Comparison of ENCODE assay signal across 18 cellular contexts in the genomic region with DNA sequence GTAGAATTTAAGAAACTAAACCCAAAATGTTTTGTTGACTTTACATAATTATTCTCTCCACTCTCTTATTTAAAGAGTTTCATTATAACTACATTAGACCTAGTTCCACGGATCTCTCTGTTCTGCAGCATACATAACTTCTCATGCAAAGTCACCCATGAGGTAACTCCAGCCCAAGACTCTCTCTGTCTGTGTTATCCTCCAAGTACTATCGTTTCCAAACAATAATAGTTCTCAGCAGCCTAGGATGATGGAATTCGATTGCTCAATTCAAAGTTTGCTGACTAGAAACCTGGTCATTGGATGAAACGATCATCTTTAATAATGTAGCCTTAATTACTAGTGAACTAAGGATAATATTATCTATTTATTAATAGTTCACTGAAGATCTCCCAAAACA.
DNase-seq lines count a peak whose midpoint lies in the region; ATAC-seq and TF ChIP-seq lines count a peak whose summit lies in the region.
"Had no signal": no experiment of that assay in that cellular context is flagged by ENCODE, and none has a peak within 500 bp of the region (broad histone marks: within the 10 kb centered on the region; RNA-seq: fewer than 3 reads in every experiment).

No MANE protein-coding gene starts in this region.

- H3F3A ChIP-seq in GM23248 (ENCODE audit: insufficient read depth) (peaks cover 16% of the 10 kb centered on the region), smooth muscle cell (ENCODE audit: low read depth) (no peaks in the 10 kb centered on the region), PC-3 (ENCODE audit: low read length, unreplicated experiment) (no peaks in the 10 kb centered on the region)

- H3K36me3 ChIP-seq in GM23248 (ENCODE audit: low read depth) = 0 out of 2 replicates have a peak, but pooled peaks cover 5% of the 10 kb centered on the region
- H3K36me3 ChIP-seq in smooth muscle cell (ENCODE audit: low read depth) = no peaks in the 10 kb centered on the region
- H3K36me3 ChIP-seq in PC-3 (ENCODE audit: low read depth, low read length) = no peaks in the 10 kb centered on the region
- no peaks in the 10 kb centered on the region for H3K36me3 ChIP-seq in vagina
- H3K36me3 ChIP-seq: BE2C, SJCRH30 had no signal

- intact Hi-C loops in PC-3 (cut with micrococcal nuclease) (no loop called here), vagina (cut with DNase I) (no loop called here)

- TF ChIP-seq POLR2A in vagina (IDR thresholded peaks at IDR 0.05) = no peak

- H4K20me1 ChIP-seq in GM23248 (ENCODE audit: insufficient read depth) = no peaks in the 10 kb centered on the region
- H4K20me1 ChIP-seq in smooth muscle cell (ENCODE audit: low read depth) = no peaks in the 10 kb centered on the region
- H4K20me1 ChIP-seq in PC-3 (ENCODE audit: low read length) = no peaks in the 10 kb centered on the region

- POLR2A ChIA-PET in PC-3 (lab: Charles Lee; ENCODE audit: unreplicated experiment) = no interaction called here

- H3K9ac ChIP-seq in GM23248 = no peak overlapping the region; the same call in 1 of the 2 replicates
- H3K9ac ChIP-seq in smooth muscle cell (ENCODE audit: low read depth) = no peak overlapping the region
- no peak overlapping the region for H3K9ac ChIP-seq in PC-3 (ENCODE audit: low read length)

- in situ Hi-C loops in GM23248 (cut with MboI) (no loop called here), astrocyte of the spinal cord (cut with HindIII; ENCODE audit: low sequenced_read_pairs) (no loop called here)

- H3K9me2 ChIP-seq in GM23248 (ENCODE audit: insufficient read depth) = no peaks in the 10 kb centered on the region
- H3K9me2 ChIP-seq in PC-3 (replicated peaks; ENCODE audit: low read length) = no peaks in the 10 kb centered on the region

- no TSS peak for BruUV-seq in PC-3 (replicated peaks; lab: Mats Ljungman, UMichigan)

- ATAC-seq in PC-3 = no peak

- CTCF ChIA-PET in PC-3 (lab: Charles Lee) = no interaction called here

- no peak overlapping the region for H3K4me3 ChIP-seq in GM23248
- no peak overlapping the region for H3K4me3 ChIP-seq in astrocyte of the spinal cord (ENCODE audit: low read depth, low read length)
- no peak overlapping the region for H3K4me3 ChIP-seq in smooth muscle cell
- H3K4me3 ChIP-seq in PC-3 (ENCODE audit: low read length) = no peak overlapping the region
- H3K4me3 ChIP-seq in vagina = no peak overlapping the region
- H3K4me3 ChIP-seq: SJCRH30 had no signal

- H3K4me2 ChIP-seq in GM23248 (ENCODE audit: unreplicated experiment) (peak overlapping the region; percentile 13), smooth muscle cell (no peak overlapping the region), PC-3 (ENCODE audit: low read length) (no peak overlapping the region)

- WGBS in GM23248 (ENCODE audit: low coverage in 1 of 2, low lambda C conversion rate in 2 of 2, missing lambda C conversion rate in 2 of 2), 2 experiments = 30 to 44% methylated on average over 4 of the region's 4 CpGs
- 84% methylated on average over 4 of the region's 4 CpGs for WGBS in smooth muscle cell (ENCODE audit: low lambda C conversion rate)

- H2AFZ ChIP-seq in GM23248 (no peak overlapping the region), smooth muscle cell (ENCODE audit: low read depth) (no peak overlapping the region), PC-3 (ENCODE audit: low read length) (no peak overlapping the region)

- no peaks in the 10 kb centered on the region for H3K27me3 ChIP-seq in GM23248 (replicated peaks; ENCODE audit: insufficient read depth)
- H3K27me3 ChIP-seq in smooth muscle cell (ENCODE audit: low read depth) = no peaks in the 10 kb centered on the region
- peaks cover 14% of the 10 kb centered on the region; the same call in 1 of the 2 replicates for H3K27me3 ChIP-seq in PC-3 (ENCODE audit: low read length)
- H3K27me3 ChIP-seq in vagina = no peaks in the 10 kb centered on the region
- H3K27me3 ChIP-seq: BE2C, SJCRH30 had no signal

- H3K9me3 ChIP-seq in GM23248 (ENCODE audit: low read depth) (no peaks in the 10 kb centered on the region), smooth muscle cell (replicated peaks; ENCODE audit: low read depth) (no peaks in the 10 kb centered on the region), PC-3 (ENCODE audit: low read length) (no peaks in the 10 kb centered on the region), vagina (no peaks in the 10 kb centered on the region)
- H3K9me3 ChIP-seq: BE2C, SJCRH30 had no signal

- H3K27ac ChIP-seq in GM23248 = peak overlapping the region; percentile 70
- peak overlapping the region; percentile 70 for H3K27ac ChIP-seq in smooth muscle cell (ENCODE audit: low read depth)
- H3K27ac ChIP-seq in PC-3 (ENCODE audit: low read length) = no peak overlapping the region
- no peak overlapping the region for H3K27ac ChIP-seq in vagina
- H3K27ac ChIP-seq: SJCRH30 had no signal

- no peak for TF ChIP-seq CTCF in astrocyte of the spinal cord (IDR thresholded peaks at IDR 0.05; ENCODE audit: low read depth, low read length)
- TF ChIP-seq CTCF in smooth muscle cell (IDR thresholded peaks at IDR 0.05; ENCODE audit: borderline replicate concordance, insufficient read depth, poor library complexity, severe bottlenecking) = no peak
- TF ChIP-seq CTCF in PC-3 (conservative IDR thresholded peaks at IDR 0.05; ENCODE audit: low read depth, low read length) = no peak
- TF ChIP-seq CTCF in vagina (IDR thresholded peaks at IDR 0.05) = no peak

- H3K79me2 ChIP-seq in GM23248 (ENCODE audit: insufficient read depth) (no peaks in the 10 kb centered on the region), smooth muscle cell (ENCODE audit: low read depth) (no peaks in the 10 kb centered on the region), PC-3 (ENCODE audit: low read length) (no peaks in the 10 kb centered on the region)

- H3K4me1 ChIP-seq in GM23248 (ENCODE audit: insufficient read depth) (peaks cover 15% of the 10 kb centered on the region), smooth muscle cell (ENCODE audit: low read depth) (peaks cover 3% of the 10 kb centered on the region), PC-3 (ENCODE audit: insufficient read depth, low read length) (no peaks in the 10 kb centered on the region), vagina (no peaks in the 10 kb centered on the region)
- H3K4me1 ChIP-seq: BE2C, SJCRH30 had no signal

- DNase-seq in GM23248 (peak; percentile 82), astrocyte of the spinal cord (ENCODE audit: low read depth, low spot score) (peak; percentile 24), fibroblast of peridontal ligament (ENCODE audit: extremely low read depth) (peak; percentile 82), smooth muscle cell (lab: John Stamatoyannopoulos, UW; ENCODE audit: unreplicated experiment) (no peak), PC-3 (no peak), kidney tubule cell (ENCODE audit: low spot score) (no peak), vagina (ENCODE audit: extremely low spot score in 2 of 2) (no peak)
- DNase-seq: BE2C; CD4-positive, alpha-beta T cell; DMS79; GOT3; KG1; NCI-H1048; NCI-H1436 treated with DMSO at 0.1 percent for 48 hours; NCI-H2081; NCI-H510A; NCI-H774; SJCRH30 had no signal

Comparison
In these comparisons a context has a peak if more than half of its experiments do, and no peak if none do; other contexts are left out.
1. DNase-seq: peak in GM23248 (single experiment), astrocyte of the spinal cord (single experiment) and fibroblast of peridontal ligament (single experiment); none in smooth muscle cell (single experiment), PC-3 (single experiment), kidney tubule cell (single experiment) and vagina (0 of 2).
2. H3K27ac ChIP-seq: peak in GM23248 (single experiment) and smooth muscle cell (single experiment); none in PC-3 (single experiment) and vagina (single experiment).